Comparison of ENCODE assay signal across 13 cellular contexts in the genomic region with DNA sequence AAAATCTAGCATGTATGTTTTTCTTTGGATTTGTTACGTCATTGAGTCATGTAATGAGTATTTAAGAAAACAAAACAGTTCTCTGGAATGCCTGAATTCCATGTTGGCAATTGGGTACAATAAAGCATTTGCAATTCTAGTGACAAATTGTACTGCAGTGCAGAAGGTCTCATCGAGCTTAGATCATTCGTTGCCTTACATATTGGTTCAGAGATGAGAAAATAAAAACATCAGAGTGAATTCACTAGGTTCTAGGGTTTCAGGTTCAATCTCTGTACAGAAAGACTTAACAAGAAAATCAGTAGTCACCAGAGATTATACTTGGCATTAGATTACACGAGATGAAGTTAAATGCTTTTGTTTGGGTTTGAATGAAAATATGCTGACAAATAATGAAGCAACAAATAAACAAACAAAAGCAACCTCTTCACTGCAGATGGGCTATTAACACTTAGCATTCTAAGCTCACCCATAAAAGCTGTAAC.
"Had no signal": no experiment of that assay in that cellular context is flagged by ENCODE, and none has a peak within 500 bp of the region (broad histone marks: within the 10 kb centered on the region; RNA-seq: fewer than 3 reads in every experiment).

No MANE protein-coding gene starts in this region.

- H3K4me1 Mint-ChIP-seq: activated CD4-positive, alpha-beta T cell treated with anti-CD3 and anti-CD28 coated beads, Interleukin-2, amount 10 ng/mL, durations not matched to agents 7 days and 5 days; naive B cell; stimulated activated effector memory CD8-positive, alpha-beta T cell treated with anti-CD3 and anti-CD28 coated beads, Interleukin-12 subunit alpha, Interleukin-12 subunit beta, amount 100 ng/mL, for 72 hours had no signal

- H3K27ac Mint-ChIP-seq: activated CD4-positive, alpha-beta T cell treated with anti-CD3 and anti-CD28 coated beads, Interleukin-2, amount 10 ng/mL, durations not matched to agents 7 days and 5 days; activated naive CD4-positive, alpha-beta T cell treated with anti-CD3 and anti-CD28 coated beads, Interleukin-2, amount 50 U/mL, for 72 hours; activated T-cell treated with anti-CD3 and anti-CD28 coated beads, Interleukin-2, amount 50 U/mL, for 72 hours; dendritic cell treated with granulocyte-macrophage colony-stimulating factor and Interleukin-4, amounts not matched to agents 40 ng/mL and 50 ng/mL, for 4 days; effector memory CD8-positive, alpha-beta T cell; naive B cell; stimulated activated effector memory CD8-positive, alpha-beta T cell treated with anti-CD3 and anti-CD28 coated beads, Interleukin-12 subunit alpha, Interleukin-12 subunit beta, amount 100 ng/mL, for 72 hours had no signal

- H3K9ac ChIP-seq: parathyroid adenoma had no signal

- H3K79me2 ChIP-seq: parathyroid adenoma had no signal

- H3K9me3 Mint-ChIP-seq: activated CD4-positive, alpha-beta T cell treated with anti-CD3 and anti-CD28 coated beads, Interleukin-2, amount 10 ng/mL, durations not matched to agents 7 days and 5 days; activated naive CD4-positive, alpha-beta T cell treated with anti-CD3 and anti-CD28 coated beads, Interleukin-2, amount 50 U/mL, for 72 hours; activated T-cell treated with anti-CD3 and anti-CD28 coated beads, Interleukin-2, amount 50 U/mL, for 72 hours; brain; dendritic cell treated with granulocyte-macrophage colony-stimulating factor and Interleukin-4, amounts not matched to agents 40 ng/mL and 50 ng/mL, for 4 days; effector memory CD8-positive, alpha-beta T cell; stimulated activated effector memory CD8-positive, alpha-beta T cell treated with anti-CD3 and anti-CD28 coated beads, Interleukin-12 subunit alpha, Interleukin-12 subunit beta, amount 100 ng/mL, for 72 hours had no signal

- H3K4me3 ChIP-seq: gastroesophageal sphincter had no signal

- H3K4me1 ChIP-seq: parathyroid adenoma had no signal

- H3K4me3 Mint-ChIP-seq: activated CD4-positive, alpha-beta T cell treated with anti-CD3 and anti-CD28 coated beads, Interleukin-2, amount 10 ng/mL, durations not matched to agents 7 days and 5 days; activated T-cell treated with anti-CD3 and anti-CD28 coated beads, Interleukin-2, amount 50 U/mL, for 72 hours; brain; dendritic cell treated with granulocyte-macrophage colony-stimulating factor and Interleukin-4, amounts not matched to agents 40 ng/mL and 50 ng/mL, for 4 days; effector memory CD8-positive, alpha-beta T cell; naive B cell; stimulated activated effector memory CD8-positive, alpha-beta T cell treated with anti-CD3 and anti-CD28 coated beads, Interleukin-12 subunit alpha, Interleukin-12 subunit beta, amount 100 ng/mL, for 72 hours had no signal

- H3K27me3 ChIP-seq: gastroesophageal sphincter had no signal

- H2AFZ ChIP-seq: parathyroid adenoma had no signal

- H3K36me3 Mint-ChIP-seq: activated naive CD4-positive, alpha-beta T cell treated with anti-CD3 and anti-CD28 coated beads, Interleukin-2, amount 50 U/mL, for 72 hours; brain; naive B cell; stimulated activated effector memory CD8-positive, alpha-beta T cell treated with anti-CD3 and anti-CD28 coated beads, Interleukin-12 subunit alpha, Interleukin-12 subunit beta, amount 100 ng/mL, for 72 hours had no signal

- ATAC-seq: activated naive CD4-positive, alpha-beta T cell treated with anti-CD3 and anti-CD28 coated beads, Interleukin-2, amount 50 U/mL, for 72 hours; activated T-cell treated with anti-CD3 and anti-CD28 coated beads, Interleukin-2, amount 50 U/mL, for 72 hours; effector memory CD8-positive, alpha-beta T cell; gastroesophageal sphincter; stimulated activated effector memory CD8-positive, alpha-beta T cell treated with anti-CD3 and anti-CD28 coated beads, Interleukin-12 subunit alpha, Interleukin-12 subunit beta, amount 100 ng/mL, for 72 hours had no signal

- DNase-seq: activated CD4-positive, alpha-beta T cell treated with anti-CD3 and anti-CD28 coated beads, Interleukin-2, amount 10 ng/mL, durations not matched to agents 7 days and 5 days; activated CD8-positive, alpha-beta memory T cell treated with anti-CD3 and anti-CD28 coated beads, Interleukin-2, amount 50 U/mL, for 48 hours; activated gamma-delta T cell; activated T-cell treated with anti-CD3 and anti-CD28 coated beads, Interleukin-2, amount 50 U/mL, for 72 hours; effector memory CD8-positive, alpha-beta T cell; islet precursor cell; naive B cell had no signal

- H3K9me3 ChIP-seq: gastroesophageal sphincter had no signal

- H3K27ac ChIP-seq: gastroesophageal sphincter, parathyroid adenoma had no signal

- H3K27me3 Mint-ChIP-seq: activated CD4-positive, alpha-beta T cell treated with anti-CD3 and anti-CD28 coated beads, Interleukin-2, amount 10 ng/mL, durations not matched to agents 7 days and 5 days; dendritic cell treated with granulocyte-macrophage colony-stimulating factor and Interleukin-4, amounts not matched to agents 40 ng/mL and 50 ng/mL, for 4 days had no signal

- H3K36me3 ChIP-seq: gastroesophageal sphincter had no signal
